6 cellular contexts compared by ENCODE assay signal in genomic region chr2:50042163-50042562, GRCh38.
DNase-seq lines count a peak whose midpoint lies in the region; ATAC-seq and TF ChIP-seq lines count a peak whose summit lies in the region.
"Not testable (repeated sequence)": the region's sequence is repeated elsewhere in the genome, so short reads cannot be mapped to it uniquely, and the experiment has no call there.

No MANE protein-coding gene starts in this region.

- TF ChIP-seq CTCF in VCaP (conservative IDR thresholded peaks at IDR 0.05) = not testable (repeated sequence)

- DNase-seq in KBM-7 = peak; percentile 5

- peak; percentile 61 for ATAC-seq in GM18858 (IDR thresholded peaks at IDR 0.05; ENCODE audit: unreplicated experiment)
- peak; percentile 51 for ATAC-seq in GM18870 (IDR thresholded peaks at IDR 0.05; ENCODE audit: unreplicated experiment)
- peak; percentile 68 for ATAC-seq in GM19463 (IDR thresholded peaks at IDR 0.05; ENCODE audit: unreplicated experiment)
- ATAC-seq in HG02885 (IDR thresholded peaks at IDR 0.05; ENCODE audit: poor library complexity, unreplicated experiment) = peak; percentile 58

- H3K27ac ChIP-seq in VCaP = peak overlapping the region; percentile 85

- in situ Hi-C loops in KBM-7 (cut with MboI; ENCODE audit: low pct_unique_long_range_greater_than_20kb, low sequenced_read_pairs) = not testable (repeated sequence)

Comparison
In these comparisons a context has a peak if more than half of its experiments do, and no peak if none do; other contexts are left out.
1. Peak in every context shown above with its lines: DNase-seq, ATAC-seq and H3K27ac ChIP-seq.